In genomic region chr7:37915438-37915837, GRCh38 we compare ENCODE assay signal across 1 cellular context.
A peak's percentile ranks its signal among the peaks of the same experiment; 100 is the strongest.
TF ChIP-seq lines count a peak whose summit lies in the region.

No MANE protein-coding gene starts in this region.

TF ChIP-seq in HEK293, 187 proteins besides CTCF, POLR2A, EP300 and RAD21 (continued from another document):
- TF ChIP-seq ZNF354C (tag by site-specific recombination; IDR thresholded peaks at IDR 0.05; ENCODE audit: borderline replicate concordance, low read depth) (no peak), ZNF544 (tag by site-specific recombination; IDR thresholded peaks at IDR 0.05) (no peak), ZNF302 (tag by site-specific recombination; IDR thresholded peaks at IDR 0.05; ENCODE audit: low read depth) (no peak), PRDM4 (tag by site-specific recombination; IDR thresholded peaks at IDR 0.05) (no peak), ZNF791 (tag by site-specific recombination; IDR thresholded peaks at IDR 0.05) (no peak), YY1 (tag by site-specific recombination; IDR thresholded peaks at IDR 0.05) (no peak), KLF10 (tag by site-specific recombination; IDR thresholded peaks at IDR 0.05) (0 out of 2 replicates have a peak, but pooled peaks have one; percentile 38), ZFP41 (tag by site-specific recombination; IDR thresholded peaks at IDR 0.05; ENCODE audit: borderline replicate concordance) (no peak), KLF7 (tag by site-specific recombination; IDR thresholded peaks at IDR 0.05; ENCODE audit: borderline replicate concordance) (no peak), SP2 (tag by site-specific recombination; IDR thresholded peaks at IDR 0.05) (no peak), ZNF529 (tag by site-specific recombination; IDR thresholded peaks at IDR 0.05; ENCODE audit: insufficient replicate concordance) (no peak), ZNF626 (tag by site-specific recombination; IDR thresholded peaks at IDR 0.05) (no peak), WT1 (tag by site-specific recombination; IDR thresholded peaks at IDR 0.05) (no peak), ZNF140 (tag by site-specific recombination; IDR thresholded peaks at IDR 0.05) (no peak), ZBTB20 (tag by site-specific recombination; IDR thresholded peaks at IDR 0.05) (no peak), ZBTB44 (tag by site-specific recombination; IDR thresholded peaks at IDR 0.05) (0 out of 2 replicates have a peak, but pooled peaks have one; percentile 16), ZNF747 (tag by site-specific recombination; IDR thresholded peaks at IDR 0.05) (no peak), ZNF350 (tag by site-specific recombination; IDR thresholded peaks at IDR 0.05) (no peak), FEZF1 (tag by site-specific recombination; IDR thresholded peaks at IDR 0.05) (peak; percentile 10; the same call in 1 of the 2 replicates)
TF ChIP-seq in HEK293: peak in this region for 6.
